Comparison of ENCODE assay signal across 8 cellular contexts in genomic region chr16:29862383-29862883, GRCh38. TPM values are rescaled to one million over a fixed set of nuclear protein-coding genes. Genes with fewer than 3 reads are reported as not detected.
DNase-seq lines count a peak whose midpoint lies in the region; ATAC-seq and TF ChIP-seq lines count a peak whose summit lies in the region.

No MANE protein-coding gene starts in this region.

- DNase-seq in AG20443 (ENCODE audit: low spot score) = peak; percentile 32
- DNase-seq in SJSA1 (ENCODE audit: low read depth in 1 of 2, low spot score in 2 of 2) = peak in 1 of 2 experiments; percentile 2
- no peak for DNase-seq in esophagus muscularis mucosa (ENCODE audit: extremely low spot score)
- DNase-seq in natural killer cell = no peak
- no peak for DNase-seq in NCI-H446 treated with DMSO at 0.1 percent for 48 hours (lab: John Stamatoyannopoulos, UW)
- DNase-seq in DMS 273 treated with DMSO at 0.1 percent for 48 hours (lab: John Stamatoyannopoulos, UW) = no peak

- H3K27ac ChIP-seq in SJSA1 (no peak overlapping the region), esophagus muscularis mucosa (replicated peaks in 1 of 4) (peak overlapping the region; percentile 85 to 94 (median 86))

- H3K27me3 ChIP-seq in SJSA1 (replicated peaks) (no peaks in the 10 kb centered on the region), esophagus muscularis mucosa (no peaks in the 10 kb centered on the region)

- no peaks in the 10 kb centered on the region for H3K9me3 Mint-ChIP-seq in natural killer cell

- peaks cover 18 to 29% of the 10 kb centered on the region in 2 donors for H3K4me1 Mint-ChIP-seq in natural killer cell

- peaks cover 9% of the 10 kb centered on the region; the same call in 1 of the 2 replicates for H3K4me1 ChIP-seq in SJSA1 (replicated peaks)
- H3K4me1 ChIP-seq in esophagus muscularis mucosa = peaks cover 17 to 29% (median 26%) of the 10 kb centered on the region in 4 donors

- no peaks in the 10 kb centered on the region for H3K36me3 Mint-ChIP-seq in natural killer cell

- H3K27me3 Mint-ChIP-seq in natural killer cell (ENCODE audit: low read depth in 2 of 2) = no peaks in the 10 kb centered on the region

- no peaks in the 10 kb centered on the region for H3K9me3 ChIP-seq in SJSA1 (replicated peaks)
- no peaks in the 10 kb centered on the region for H3K9me3 ChIP-seq in esophagus muscularis mucosa

- intact Hi-C loops in esophagus muscularis mucosa (cut with DNase I) = loop anchor here (10.0 kb wide), 1 partner anchor 142 kb away; no protein-coding TSS in a partner anchor
- intact Hi-C loops in natural killer cell (cut with micrococcal nuclease) = loop anchor here (2.0 to 5.0 kb wide), 3 partner anchors 45 to 160 kb away; partner anchors contain the start of gene PAGR1

- no peak for TF ChIP-seq EP300 in esophagus muscularis mucosa (IDR thresholded peaks at IDR 0.05)

- H3K4me3 ChIP-seq in SJSA1 = peak overlapping the region; percentile 70
- peak overlapping the region; percentile 67 to 99 (median 78) for H3K4me3 ChIP-seq in esophagus muscularis mucosa

- peak; percentile 6 for ATAC-seq in GM19372 (IDR thresholded peaks at IDR 0.05; ENCODE audit: low read depth, unreplicated experiment)
- ATAC-seq in natural killer cell = no peak
- no peak for ATAC-seq in GM18519 (IDR thresholded peaks at IDR 0.05; ENCODE audit: low FRiP score, unreplicated experiment)

- H3K4me3 Mint-ChIP-seq in natural killer cell = peak overlapping the region; percentile 91

- H3K27ac Mint-ChIP-seq in natural killer cell = peak overlapping the region; percentile 95 to 99

- TF ChIP-seq CTCF in esophagus muscularis mucosa (IDR thresholded peaks at IDR 0.05) (no peak), natural killer cell (IDR thresholded peaks at IDR 0.05) (no peak)

- H3K36me3 ChIP-seq in SJSA1 = peaks cover 33% of the 10 kb centered on the region
- peaks cover 19 to 37% (median 31%) of the 10 kb centered on the region in 4 donors for H3K36me3 ChIP-seq in esophagus muscularis mucosa

- 2% methylated on average over 9 of the region's 27 CpGs for WGBS in esophagus muscularis mucosa

- no peak for TF ChIP-seq POLR2A in esophagus muscularis mucosa (IDR thresholded peaks at IDR 0.05; ENCODE audit: low read depth)

RNA-seq across cellular contexts. Expression of gene CDIPT, which starts 0.6 kb away (rescaled TPM):
- total RNA-seq in SJSA1 (2014; rRNA removed; shearing (Covaris generic)) = 59.9 and 71.6 TPM in 2 replicates
- total RNA-seq in esophagus muscularis mucosa = 100 to 1,000 TPM; 105 to 178 (median 141) TPM
- total RNA-seq in natural killer cell = 10 to 100 TPM; 42.3 to 66.9 (median 53.0) TPM

RNA-seq across cellular contexts. Expression of gene SEZ6L2, which starts 36.9 kb away (rescaled TPM):
- 13.2 and 13.8 TPM in 2 replicates for total RNA-seq in SJSA1 (2014; rRNA removed; shearing (Covaris generic))
- total RNA-seq in esophagus muscularis mucosa (1 to 10 TPM in 2 of 4 donors, under 1 TPM in 2; 0.84 to 7.9 (median 1.0) TPM), natural killer cell (under 1 TPM in 1 of 3 donors, not detected in 2; 0.14 TPM)

RNA-seq across cellular contexts. Expression of gene ASPHD1, which starts 37.9 kb away (rescaled TPM):
- total RNA-seq in SJSA1 (2014; rRNA removed; shearing (Covaris generic)) = 3.7 and 8.8 TPM in 2 replicates
- under 1 TPM in 1 of 4 donors, not detected in 3; 0.33 TPM for total RNA-seq in esophagus muscularis mucosa
- total RNA-seq in natural killer cell = not detected

RNA-seq across cellular contexts. Expression of gene MVP, which starts 42.2 kb away (rescaled TPM):
- 138 and 149 TPM in 2 replicates for total RNA-seq in SJSA1 (2014; rRNA removed; shearing (Covaris generic))
- total RNA-seq in esophagus muscularis mucosa = 100 to 1,000 TPM; 101 to 156 (median 123) TPM
- 100 to 1,000 TPM; 154 to 168 (median 163) TPM for total RNA-seq in natural killer cell

RNA-seq across cellular contexts. Expression of gene PAGR1, which starts 46.5 kb away (rescaled TPM):
- 39.3 and 66.0 TPM in 2 replicates for total RNA-seq in SJSA1 (2014; rRNA removed; shearing (Covaris generic))
- 10 to 100 TPM; 20.9 to 26.9 (median 26.5) TPM for total RNA-seq in esophagus muscularis mucosa
- total RNA-seq in natural killer cell = 10 to 100 TPM in 2 of 3 donors, 1 to 10 TPM in 1; 8.9 to 16.2 (median 13.4) TPM
